8 cellular contexts compared by ENCODE assay signal in genomic region chr1:16386454-16387113, GRCh38. TPM values are rescaled to one million over a fixed set of nuclear protein-coding genes. Genes with fewer than 3 reads are reported as not detected.
DNase-seq lines count a peak whose midpoint lies in the region; ATAC-seq and TF ChIP-seq lines count a peak whose summit lies in the region.

No MANE protein-coding gene starts in this region.

- H3K36me3 ChIP-seq in smooth muscle cell (ENCODE audit: low read depth) = no peaks in the 10 kb centered on the region
- H3K36me3 ChIP-seq in ovary = no peaks in the 10 kb centered on the region

- peaks cover 13% of the 10 kb centered on the region for H3K36me3 Mint-ChIP-seq in activated CD4-positive, alpha-beta T cell treated with anti-CD3 and anti-CD28 coated beads for 36 hours (ENCODE audit: low read depth)
- H3K36me3 Mint-ChIP-seq in activated T-helper 1 cell treated with anti-CD3 and anti-CD28 coated beads, Interleukin-12 subunit alpha, Interleukin-12 subunit beta, Interleukin-2, Interleukin-4 antibody, amounts not matched to agents 30 ng/mL and 10 ng/mL and 1 ng/mL, durations not matched to agents 14 hours and 24 hours and 36 hours (ENCODE audit: low read depth) = peaks cover 12% of the 10 kb centered on the region

- TF ChIP-seq CTCF in smooth muscle cell (IDR thresholded peaks at IDR 0.05; ENCODE audit: borderline replicate concordance, insufficient read depth, poor library complexity, severe bottlenecking) (no peak), ovary (IDR thresholded peaks at IDR 0.05) (no peak)

- H3K27me3 ChIP-seq in smooth muscle cell (ENCODE audit: low read depth) (no peaks in the 10 kb centered on the region), ovary (no peaks in the 10 kb centered on the region)

- no peaks in the 10 kb centered on the region for H3K4me1 ChIP-seq in smooth muscle cell (ENCODE audit: low read depth)
- H3K4me1 ChIP-seq in ovary (ENCODE audit: insufficient read depth) = peaks cover 27% of the 10 kb centered on the region

- no peaks in the 10 kb centered on the region for H3K9me3 Mint-ChIP-seq in activated CD4-positive, alpha-beta T cell treated with anti-CD3 and anti-CD28 coated beads for 36 hours (ENCODE audit: low read depth)
- H3K9me3 Mint-ChIP-seq in activated T-helper 1 cell treated with anti-CD3 and anti-CD28 coated beads, Interleukin-12 subunit alpha, Interleukin-12 subunit beta, Interleukin-2, Interleukin-4 antibody, amounts not matched to agents 30 ng/mL and 10 ng/mL and 1 ng/mL, durations not matched to agents 14 hours and 24 hours and 36 hours = no peaks in the 10 kb centered on the region

- H3K9ac ChIP-seq in smooth muscle cell (ENCODE audit: low read depth) = no peak overlapping the region

- H3K9me3 ChIP-seq in smooth muscle cell (replicated peaks; ENCODE audit: low read depth) (no peaks in the 10 kb centered on the region), ovary (no peaks in the 10 kb centered on the region)

- H3K27ac ChIP-seq in smooth muscle cell (ENCODE audit: low read depth) (peak overlapping the region; percentile 11), ovary (peak overlapping the region in 1 of 2 donors; percentile 34)

- CTCF ChIA-PET in activated CD4-positive, alpha-beta T cell treated with anti-CD3 and anti-CD28 coated beads for 36 hours (lab: Charles Lee) = interaction anchor here (0.9 to 1.5 kb wide), 4 partner anchors 10 to 142 kb away, joined by 3 to 5 read pairs (median 4); no protein-coding TSS in a partner anchor

- POLR2A ChIA-PET in activated CD4-positive, alpha-beta T cell treated with anti-CD3 and anti-CD28 coated beads for 36 hours (lab: Charles Lee) = interaction anchor here (1.4 to 1.5 kb wide), 2 partner anchors 12 to 18 kb away, joined by 6 to 7 read pairs; no protein-coding TSS in a partner anchor

- H3F3A ChIP-seq in smooth muscle cell (ENCODE audit: low read depth) = no peaks in the 10 kb centered on the region

- intact Hi-C loops in activated CD4-positive, alpha-beta T cell treated with anti-CD3 and anti-CD28 coated beads for 36 hours (cut with DNase I, micrococcal nuclease) = no loop called here
- intact Hi-C loops in activated T-helper 1 cell treated with anti-CD3 and anti-CD28 coated beads, Interleukin-12 subunit alpha, Interleukin-12 subunit beta, Interleukin-2, Interleukin-4 antibody, amounts not matched to agents 30 ng/mL and 10 ng/mL and 1 ng/mL, durations not matched to agents 14 hours and 24 hours and 36 hours (cut with micrococcal nuclease) = loop anchor here (2.0 kb wide), 1 partner anchor 14 kb away; no protein-coding TSS in a partner anchor
- intact Hi-C loops in Right ventricle myocardium superior (cut with DNase I) (no loop called here), ovary (cut with DNase I) (no loop called here)

- peak overlapping the region; percentile 61 for H3K4me3 Mint-ChIP-seq in activated CD4-positive, alpha-beta T cell treated with anti-CD3 and anti-CD28 coated beads for 36 hours
- H3K4me3 Mint-ChIP-seq in activated T-helper 1 cell treated with anti-CD3 and anti-CD28 coated beads, Interleukin-12 subunit alpha, Interleukin-12 subunit beta, Interleukin-2, Interleukin-4 antibody, amounts not matched to agents 30 ng/mL and 10 ng/mL and 1 ng/mL, durations not matched to agents 14 hours and 24 hours and 36 hours = peak overlapping the region; percentile 35

- TF ChIP-seq EP300 in ovary (IDR thresholded peaks at IDR 0.05) = no peak

- no peak overlapping the region for H3K4me3 ChIP-seq in smooth muscle cell
- H3K4me3 ChIP-seq in ovary = no peak overlapping the region

- no peak for TF ChIP-seq POLR2A in ovary (IDR thresholded peaks at IDR 0.05)

- WGBS in smooth muscle cell (ENCODE audit: low lambda C conversion rate) = 97% methylated on average over 5 of the region's 5 CpGs
- WGBS in ovary, 3 donors = 40 to 49% (median 46%) methylated on average over 5 of the region's 5 CpGs

- no peak overlapping the region for H2AFZ ChIP-seq in smooth muscle cell (ENCODE audit: low read depth)

- no peak for DNase-seq in activated CD4-positive, alpha-beta T cell treated with anti-CD3 and anti-CD28 coated beads for 36 hours
- no peak for DNase-seq in activated CD4-positive, alpha-beta T cell treated with anti-CD3 and anti-CD28 coated beads, Interleukin-2, amount 50 U/mL, for 1 hour
- no peak for DNase-seq in activated T-helper 1 cell treated with anti-CD3 and anti-CD28 coated beads, Interleukin-12 subunit alpha, Interleukin-12 subunit beta, Interleukin-2, Interleukin-4 antibody, amounts not matched to agents 30 ng/mL and 10 ng/mL and 1 ng/mL, durations not matched to agents 14 hours and 24 hours and 36 hours (ENCODE audit: low spot score)
- DNase-seq in Right ventricle myocardium superior (peak; percentile 39), smooth muscle cell (lab: John Stamatoyannopoulos, UW; ENCODE audit: unreplicated experiment) (no peak), ovary (no peak)

- peak; percentile 50 for ATAC-seq in activated CD4-positive, alpha-beta T cell treated with anti-CD3 and anti-CD28 coated beads for 36 hours
- peak; percentile 74 for ATAC-seq in Right ventricle myocardium superior (ENCODE audit: poor library complexity)
- ATAC-seq in HG03139 (IDR thresholded peaks at IDR 0.05; ENCODE audit: unreplicated experiment) = no peak
- no peak for ATAC-seq in GM19452 (IDR thresholded peaks at IDR 0.05; ENCODE audit: unreplicated experiment)

- peaks cover 100% of the 10 kb centered on the region for H4K20me1 ChIP-seq in smooth muscle cell (ENCODE audit: low read depth)

- peaks cover 70% of the 10 kb centered on the region for H3K4me1 Mint-ChIP-seq in activated CD4-positive, alpha-beta T cell treated with anti-CD3 and anti-CD28 coated beads for 36 hours
- peaks cover 57% of the 10 kb centered on the region for H3K4me1 Mint-ChIP-seq in activated T-helper 1 cell treated with anti-CD3 and anti-CD28 coated beads, Interleukin-12 subunit alpha, Interleukin-12 subunit beta, Interleukin-2, Interleukin-4 antibody, amounts not matched to agents 30 ng/mL and 10 ng/mL and 1 ng/mL, durations not matched to agents 14 hours and 24 hours and 36 hours (ENCODE audit: low read depth)

- H3K27me3 Mint-ChIP-seq in activated CD4-positive, alpha-beta T cell treated with anti-CD3 and anti-CD28 coated beads for 36 hours = no peaks in the 10 kb centered on the region
- no peaks in the 10 kb centered on the region for H3K27me3 Mint-ChIP-seq in activated T-helper 1 cell treated with anti-CD3 and anti-CD28 coated beads, Interleukin-12 subunit alpha, Interleukin-12 subunit beta, Interleukin-2, Interleukin-4 antibody, amounts not matched to agents 30 ng/mL and 10 ng/mL and 1 ng/mL, durations not matched to agents 14 hours and 24 hours and 36 hours (ENCODE audit: insufficient read depth)

- H3K79me2 ChIP-seq in smooth muscle cell (ENCODE audit: low read depth) = peaks cover 100% of the 10 kb centered on the region

- H3K4me2 ChIP-seq in smooth muscle cell = no peak overlapping the region

- peak overlapping the region; percentile 86 for H3K27ac Mint-ChIP-seq in activated CD4-positive, alpha-beta T cell treated with anti-CD3 and anti-CD28 coated beads for 36 hours
- H3K27ac Mint-ChIP-seq in activated T-helper 1 cell treated with anti-CD3 and anti-CD28 coated beads, Interleukin-12 subunit alpha, Interleukin-12 subunit beta, Interleukin-2, Interleukin-4 antibody, amounts not matched to agents 30 ng/mL and 10 ng/mL and 1 ng/mL, durations not matched to agents 14 hours and 24 hours and 36 hours = peak overlapping the region; percentile 63

RNA-seq across cellular contexts. Expression of gene SZRD1, which starts 19.5 kb away (rescaled TPM):
- 100 to 1,000 TPM; 184 to 238 TPM for total RNA-seq in activated CD4-positive, alpha-beta T cell treated with anti-CD3 and anti-CD28 coated beads for 36 hours
- total RNA-seq in activated T-helper 1 cell treated with anti-CD3 and anti-CD28 coated beads, Interleukin-12 subunit alpha, Interleukin-12 subunit beta, Interleukin-2, Interleukin-4 antibody, amounts not matched to agents 30 ng/mL and 10 ng/mL and 1 ng/mL, durations not matched to agents 14 hours and 24 hours and 36 hours = 212 and 216 TPM in 2 replicates
- total RNA-seq in Right ventricle myocardium superior (91.1 TPM), smooth muscle cell (45.3 and 58.1 TPM in 2 replicates), ovary (100 to 1,000 TPM in 5 of 7 donors, 10 to 100 TPM in 2; 45.3 to 152 (median 131) TPM)
- polyA plus RNA-seq in smooth muscle cell (52.8 and 56.4 TPM in 2 replicates), ovary (10 to 100 TPM; 71.2 to 74.3 TPM)

RNA-seq across cellular contexts. Expression of gene FBXO42, which starts 34.3 kb away (rescaled TPM):
- total RNA-seq in activated CD4-positive, alpha-beta T cell treated with anti-CD3 and anti-CD28 coated beads for 36 hours = 10 to 100 TPM; 14.3 to 18.1 TPM
- total RNA-seq in activated T-helper 1 cell treated with anti-CD3 and anti-CD28 coated beads, Interleukin-12 subunit alpha, Interleukin-12 subunit beta, Interleukin-2, Interleukin-4 antibody, amounts not matched to agents 30 ng/mL and 10 ng/mL and 1 ng/mL, durations not matched to agents 14 hours and 24 hours and 36 hours = 17.1 and 19.1 TPM in 2 replicates
- total RNA-seq in Right ventricle myocardium superior = 17.1 TPM
- total RNA-seq in smooth muscle cell = 14.7 and 16.5 TPM in 2 replicates
- 19.3 and 22.6 TPM in 2 replicates for polyA plus RNA-seq in smooth muscle cell
- total RNA-seq in ovary = 10 to 100 TPM; 17.7 to 35.3 (median 23.6) TPM
- polyA plus RNA-seq in ovary = 10 to 100 TPM; 16.0 to 16.1 TPM

RNA-seq across cellular contexts. Expression of gene SPATA21, which starts 50.6 kb away (rescaled TPM):
- total RNA-seq in activated CD4-positive, alpha-beta T cell treated with anti-CD3 and anti-CD28 coated beads for 36 hours = not detected
- total RNA-seq in activated T-helper 1 cell treated with anti-CD3 and anti-CD28 coated beads, Interleukin-12 subunit alpha, Interleukin-12 subunit beta, Interleukin-2, Interleukin-4 antibody, amounts not matched to agents 30 ng/mL and 10 ng/mL and 1 ng/mL, durations not matched to agents 14 hours and 24 hours and 36 hours = not detected in 2 replicates
- total RNA-seq in Right ventricle myocardium superior (not detected), smooth muscle cell (not detected in 2 replicates), ovary (not detected)
- polyA plus RNA-seq in smooth muscle cell (0.07 TPM in 1 of 2 replicates, not detected in the other), ovary (under 1 TPM in 1 of 2 donors, not detected in 1; 0.17 TPM)

RNA-seq across cellular contexts. Expression of gene NECAP2, which starts 53.9 kb away (rescaled TPM):
- 10 to 100 TPM; 46.5 to 54.2 TPM for total RNA-seq in activated CD4-positive, alpha-beta T cell treated with anti-CD3 and anti-CD28 coated beads for 36 hours
- total RNA-seq in activated T-helper 1 cell treated with anti-CD3 and anti-CD28 coated beads, Interleukin-12 subunit alpha, Interleukin-12 subunit beta, Interleukin-2, Interleukin-4 antibody, amounts not matched to agents 30 ng/mL and 10 ng/mL and 1 ng/mL, durations not matched to agents 14 hours and 24 hours and 36 hours = 79.9 and 81.9 TPM in 2 replicates
- 14.6 TPM for total RNA-seq in Right ventricle myocardium superior
- total RNA-seq in smooth muscle cell = 60.0 and 61.4 TPM in 2 replicates
- polyA plus RNA-seq in smooth muscle cell = 49.5 and 60.4 TPM in 2 replicates
- total RNA-seq in ovary = 10 to 100 TPM; 36.2 to 60.4 (median 51.9) TPM
- 10 to 100 TPM; 41.0 to 59.1 TPM for polyA plus RNA-seq in ovary

Comparison
In these comparisons a context has a peak if more than half of its experiments do, and no peak if none do; other contexts are left out.
1. ATAC-seq: peak in activated CD4-positive, alpha-beta T cell treated with anti-CD3 and anti-CD28 coated beads for 36 hours (single experiment) and Right ventricle myocardium superior (single experiment); none in HG03139 (single experiment) and GM19452 (single experiment).